ENCODE assay signal across 17 cellular contexts in the genomic region with DNA sequence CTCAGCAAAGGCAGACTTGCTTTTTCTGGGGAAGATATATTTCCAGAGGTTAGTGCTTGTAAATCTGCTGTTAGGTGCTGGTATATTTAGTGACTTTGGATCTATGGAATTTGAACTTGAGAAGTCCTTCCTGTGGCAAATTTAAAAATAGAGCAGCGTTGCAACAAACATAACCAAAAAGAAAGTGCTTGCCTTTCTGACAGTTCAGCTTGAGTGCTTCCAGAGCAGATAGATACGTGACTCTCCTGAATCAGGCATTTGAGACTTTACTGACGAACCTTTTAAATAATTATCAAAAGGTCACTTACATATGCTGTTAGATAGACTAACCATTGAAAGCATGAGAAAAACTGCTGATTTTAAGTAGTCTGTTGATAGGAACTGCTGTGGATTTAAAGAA.
"Had no signal": no experiment of that assay in that cellular context is flagged by ENCODE, and none has a peak within 500 bp of the region (broad histone marks: within the 10 kb centered on the region; RNA-seq: fewer than 3 reads in every experiment).

No MANE protein-coding gene starts in this region.

- FAIRE-seq: astrocyte, kidney, pancreas had no signal

- ATAC-seq: activated T-cell treated with anti-CD3 and anti-CD28 coated beads, Interleukin-2, amount 50 U/mL, for 72 hours; natural killer cell treated with Interleukin-12 subunit alpha and Interleukin-12 subunit beta and Interleukin-15 and Interleukin-18, amount 100 ng/mL, for 72 hours; stimulated activated naive B cell treated with anti-CD40 and anti-IgM and Interleukin-4, amounts not matched to agents 10 μg/mL and 1 μg/mL and 100 μg/mL, for 72 hours had no signal

- H3K4me3 ChIP-seq: breast epithelium, esophagus squamous epithelium, pancreas, thoracic aorta had no signal

- DNase-seq: activated CD4-positive, alpha-beta T cell treated with anti-CD3 and anti-CD28 coated beads for 1 hour; activated CD8-positive, alpha-beta memory T cell treated with anti-CD3 and anti-CD28 coated beads for 24 hours; activated CD8-positive, alpha-beta memory T cell treated with anti-CD3 and anti-CD28 coated beads, Interleukin-2, amount 50 U/mL, for 48 hours; activated effector memory CD4-positive, alpha-beta T cell treated with anti-CD3 and anti-CD28 coated beads, Interleukin-2, amount 50 U/mL, for 16 hours; activated naive CD4-positive, alpha-beta T cell treated with anti-CD3 and anti-CD28 coated beads, Interleukin-2, amount 50 U/mL, for 16 hours; activated T-cell treated with anti-CD3 and anti-CD28 coated beads, Interleukin-2, amount 50 U/mL, for 72 hours; effector CD8-positive, alpha-beta T cell; esophagus squamous epithelium; kidney; pancreas; stimulated activated naive B cell treated with anti-CD40 and anti-IgM and Interleukin-4, amounts not matched to agents 10 μg/mL and 1 μg/mL and 100 μg/mL, for 72 hours; SW 1271; WERI-Rb-1 had no signal
